In genomic region chr7:87497482-87497881, GRCh38 we compare ENCODE assay signal across 36 cellular contexts. TPM values are rescaled to one million over a fixed set of nuclear protein-coding genes. Genes with fewer than 3 reads are reported as not detected.
"Had no signal": no experiment of that assay in that cellular context is flagged by ENCODE, and none has a peak within 500 bp of the region (broad histone marks: within the 10 kb centered on the region; RNA-seq: fewer than 3 reads in every experiment).

No MANE protein-coding gene starts in this region.

- ATAC-seq: activated CD4-positive, alpha-beta T cell treated with anti-CD3 and anti-CD28 coated beads for 36 hours; activated CD4-positive, CD25-positive, alpha-beta regulatory T cell treated with anti-CD3 and anti-CD28 coated beads, Interleukin-2, amount 50 U/mL, for 24 hours; activated CD8-positive, alpha-beta memory T cell treated with anti-CD3 and anti-CD28 coated beads, Interleukin-2, amount 10 ng/mL, durations not matched to agents 7 days and 5 days; activated CD8-positive, alpha-beta T cell treated with anti-CD3 and anti-CD28 coated beads, Interleukin-2, amount 10 ng/mL, durations not matched to agents 7 days and 5 days; activated naive CD8-positive, alpha-beta T cell treated with anti-CD3 and anti-CD28 coated beads, Interleukin-2, amount 50 U/mL, for 24 hours had no signal

- H3K36me3 Mint-ChIP-seq: activated naive CD4-positive, alpha-beta T cell treated with anti-CD3 and anti-CD28 coated beads, Interleukin-2, amount 10 ng/mL, durations not matched to agents 7 days and 5 days; activated naive CD4-positive, alpha-beta T cell treated with anti-CD3 and anti-CD28 coated beads, Interleukin-2, amount 50 U/mL, for 24 hours; activated naive CD8-positive, alpha-beta T cell treated with anti-CD3 and anti-CD28 coated beads, Interleukin-2, amount 10 ng/mL, durations not matched to agents 7 days and 5 days had no signal

- DNase-seq: activated CD4-positive, alpha-beta memory T cell treated with anti-CD3 and anti-CD28 coated beads, Interleukin-2, amount 10 ng/mL, durations not matched to agents 7 days and 5 days; activated CD4-positive, alpha-beta T cell treated with anti-CD3 and anti-CD28 coated beads for 1 hour; activated CD4-positive, alpha-beta T cell treated with anti-CD3 and anti-CD28 coated beads for 36 hours; activated CD4-positive, alpha-beta T cell treated with anti-CD3 and anti-CD28 coated beads, Interleukin-2, amount 10 ng/mL, durations not matched to agents 7 days and 5 days; activated CD4-positive, alpha-beta T cell treated with anti-CD3 and anti-CD28 coated beads, Interleukin-2, amount 50 U/mL, for 48 hours; activated CD4-positive, CD25-positive, alpha-beta regulatory T cell; activated CD8-positive, alpha-beta memory T cell treated with anti-CD3 and anti-CD28 coated beads for 24 hours; activated CD8-positive, alpha-beta memory T cell treated with anti-CD3 and anti-CD28 coated beads, Interleukin-2, amount 10 ng/mL, durations not matched to agents 7 days and 5 days; activated CD8-positive, alpha-beta memory T cell treated with anti-CD3 and anti-CD28 coated beads, Interleukin-2, amount 50 U/mL, for 48 hours; activated CD8-positive, alpha-beta T cell treated with anti-CD3 and anti-CD28 coated beads, Interleukin-2, amount 10 ng/mL, durations not matched to agents 7 days and 5 days; activated effector memory CD4-positive, alpha-beta T cell treated with Interleukin-2 at 50 U/mL for 16 hours; activated gamma-delta T cell; activated naive CD4-positive, alpha-beta T cell treated with anti-CD3 and anti-CD28 coated beads, Interleukin-2, amount 10 ng/mL, durations not matched to agents 7 days and 5 days; activated naive CD4-positive, alpha-beta T cell treated with Interleukin-2 at 50 U/mL for 16 hours; activated naive CD8-positive, alpha-beta T cell treated with anti-CD3 and anti-CD28 coated beads, Interleukin-2, amount 10 ng/mL, durations not matched to agents 7 days and 5 days; activated naive CD8-positive, alpha-beta T cell treated with anti-CD3 and anti-CD28 coated beads, Interleukin-2, amount 50 U/mL, for 24 hours; activated T-cell treated with anti-CD3 and anti-CD28 coated beads, Interleukin-2, amount 50 U/mL, for 24 hours; activated T-cell treated with anti-CD3 and anti-CD28 coated beads, Interleukin-2, amount 50 U/mL, for 48 hours; amygdala; anterior cingulate cortex; brain microvascular endothelial cell; central memory CD4-positive, alpha-beta T cell; SW 1271; T-helper 1 cell; T-helper 2 cell; T-helper 9 cell had no signal

- H3K4me1 ChIP-seq: ascending aorta, breast epithelium had no signal

- H3K36me3 ChIP-seq: ascending aorta, brain microvascular endothelial cell, breast epithelium had no signal

- H3K4me1 Mint-ChIP-seq: activated CD4-positive, alpha-beta memory T cell treated with anti-CD3 and anti-CD28 coated beads, Interleukin-2, amount 10 ng/mL, durations not matched to agents 7 days and 5 days; activated CD4-positive, alpha-beta T cell treated with anti-CD3 and anti-CD28 coated beads for 36 hours; activated CD4-positive, alpha-beta T cell treated with anti-CD3 and anti-CD28 coated beads, Interleukin-2, amount 10 ng/mL, durations not matched to agents 7 days and 5 days; activated CD8-positive, alpha-beta memory T cell treated with anti-CD3 and anti-CD28 coated beads, Interleukin-2, amount 10 ng/mL, durations not matched to agents 7 days and 5 days; activated naive CD4-positive, alpha-beta T cell treated with anti-CD3 and anti-CD28 coated beads, Interleukin-2, amount 10 ng/mL, durations not matched to agents 7 days and 5 days; activated naive CD4-positive, alpha-beta T cell treated with anti-CD3 and anti-CD28 coated beads, Interleukin-2, amount 50 U/mL, for 24 hours; activated naive CD8-positive, alpha-beta T cell treated with anti-CD3 and anti-CD28 coated beads, Interleukin-2, amount 10 ng/mL, durations not matched to agents 7 days and 5 days; activated naive CD8-positive, alpha-beta T cell treated with anti-CD3 and anti-CD28 coated beads, Interleukin-2, amount 50 U/mL, for 24 hours had no signal

- H3K4me3 ChIP-seq: ascending aorta, breast epithelium had no signal

- H3K9me3 ChIP-seq: ascending aorta, breast epithelium had no signal

- H3K4me3 Mint-ChIP-seq: activated CD4-positive, alpha-beta memory T cell treated with anti-CD3 and anti-CD28 coated beads, Interleukin-2, amount 10 ng/mL, durations not matched to agents 7 days and 5 days; activated CD4-positive, alpha-beta T cell treated with anti-CD3 and anti-CD28 coated beads for 36 hours; activated CD4-positive, alpha-beta T cell treated with anti-CD3 and anti-CD28 coated beads, Interleukin-2, amount 10 ng/mL, durations not matched to agents 7 days and 5 days; activated CD8-positive, alpha-beta memory T cell treated with anti-CD3 and anti-CD28 coated beads, Interleukin-2, amount 10 ng/mL, durations not matched to agents 7 days and 5 days; activated CD8-positive, alpha-beta T cell treated with anti-CD3 and anti-CD28 coated beads, Interleukin-2, amount 10 ng/mL, durations not matched to agents 7 days and 5 days; activated naive CD4-positive, alpha-beta T cell treated with anti-CD3 and anti-CD28 coated beads, Interleukin-2, amount 10 ng/mL, durations not matched to agents 7 days and 5 days; activated naive CD4-positive, alpha-beta T cell treated with anti-CD3 and anti-CD28 coated beads, Interleukin-2, amount 50 U/mL, for 24 hours; activated naive CD8-positive, alpha-beta T cell; activated naive CD8-positive, alpha-beta T cell treated with anti-CD3 and anti-CD28 coated beads, Interleukin-2, amount 10 ng/mL, durations not matched to agents 7 days and 5 days; activated naive CD8-positive, alpha-beta T cell treated with anti-CD3 and anti-CD28 coated beads, Interleukin-2, amount 50 U/mL, for 24 hours; activated T-cell treated with anti-CD3 and anti-CD28 coated beads, Interleukin-2, amount 50 U/mL, for 24 hours; T-helper 1 cell treated with Interleukin-12 subunit alpha and Interleukin-12 subunit beta and Interleukin-4 antibody, amounts not matched to agents 30 μg/mL and 1 μg/mL, for 36 hours; T-helper 2 cell treated with Interferon-gamma antibody and Interleukin-4, amounts not matched to agents 5 μg/mL and 100 μg/mL, for 36 hours had no signal

- H3K27ac ChIP-seq: ascending aorta, brain microvascular endothelial cell, breast epithelium, VCaP had no signal

- H3K9me3 Mint-ChIP-seq: activated CD4-positive, alpha-beta T cell treated with anti-CD3 and anti-CD28 coated beads, Interleukin-2, amount 10 ng/mL, durations not matched to agents 7 days and 5 days; activated naive CD4-positive, alpha-beta T cell treated with anti-CD3 and anti-CD28 coated beads, Interleukin-2, amount 10 ng/mL, durations not matched to agents 7 days and 5 days; activated naive CD4-positive, alpha-beta T cell treated with anti-CD3 and anti-CD28 coated beads, Interleukin-2, amount 50 U/mL, for 24 hours; activated naive CD8-positive, alpha-beta T cell treated with anti-CD3 and anti-CD28 coated beads, Interleukin-2, amount 10 ng/mL, durations not matched to agents 7 days and 5 days; activated naive CD8-positive, alpha-beta T cell treated with anti-CD3 and anti-CD28 coated beads, Interleukin-2, amount 50 U/mL, for 24 hours; activated T-cell treated with anti-CD3 and anti-CD28 coated beads, Interleukin-2, amount 50 U/mL, for 24 hours; activated T-helper 2 cell treated with anti-CD3 and anti-CD28 coated beads, Interferon-gamma antibody, Interleukin-2, Interleukin-4, amounts not matched to agents 10 μg/mL and 5 μg/mL and 100 μg/mL, durations not matched to agents 14 hours and 24 hours and 36 hours; T-helper 1 cell treated with Interleukin-12 subunit alpha and Interleukin-12 subunit beta and Interleukin-4 antibody, amounts not matched to agents 30 μg/mL and 1 μg/mL, for 36 hours; T-helper 2 cell treated with Interferon-gamma antibody and Interleukin-4, amounts not matched to agents 5 μg/mL and 100 μg/mL, for 36 hours had no signal

- FAIRE-seq: TTC549 had no signal

- H3K27me3 Mint-ChIP-seq: activated naive CD4-positive, alpha-beta T cell treated with anti-CD3 and anti-CD28 coated beads, Interleukin-2, amount 10 ng/mL, durations not matched to agents 7 days and 5 days; activated naive CD8-positive, alpha-beta T cell treated with anti-CD3 and anti-CD28 coated beads, Interleukin-2, amount 50 U/mL, for 24 hours; activated T-cell treated with anti-CD3 and anti-CD28 coated beads, Interleukin-2, amount 50 U/mL, for 24 hours had no signal

- H3K27me3 ChIP-seq: ascending aorta, brain microvascular endothelial cell, breast epithelium had no signal

- H3K27ac Mint-ChIP-seq: activated CD4-positive, alpha-beta memory T cell treated with anti-CD3 and anti-CD28 coated beads, Interleukin-2, amount 10 ng/mL, durations not matched to agents 7 days and 5 days; activated CD4-positive, alpha-beta T cell treated with anti-CD3 and anti-CD28 coated beads for 36 hours; activated CD4-positive, alpha-beta T cell treated with anti-CD3 and anti-CD28 coated beads, Interleukin-2, amount 10 ng/mL, durations not matched to agents 7 days and 5 days; activated CD8-positive, alpha-beta memory T cell treated with anti-CD3 and anti-CD28 coated beads, Interleukin-2, amount 10 ng/mL, durations not matched to agents 7 days and 5 days; activated CD8-positive, alpha-beta T cell treated with anti-CD3 and anti-CD28 coated beads, Interleukin-2, amount 10 ng/mL, durations not matched to agents 7 days and 5 days; activated naive CD4-positive, alpha-beta T cell treated with anti-CD3 and anti-CD28 coated beads, Interleukin-2, amount 10 ng/mL, durations not matched to agents 7 days and 5 days; activated naive CD4-positive, alpha-beta T cell treated with anti-CD3 and anti-CD28 coated beads, Interleukin-2, amount 50 U/mL, for 24 hours; activated naive CD8-positive, alpha-beta T cell; activated naive CD8-positive, alpha-beta T cell treated with anti-CD3 and anti-CD28 coated beads, Interleukin-2, amount 10 ng/mL, durations not matched to agents 7 days and 5 days; activated naive CD8-positive, alpha-beta T cell treated with anti-CD3 and anti-CD28 coated beads, Interleukin-2, amount 50 U/mL, for 24 hours; activated T-cell treated with anti-CD3 and anti-CD28 coated beads, Interleukin-2, amount 50 U/mL, for 24 hours; activated T-helper 2 cell treated with anti-CD3 and anti-CD28 coated beads, Interferon-gamma antibody, Interleukin-2, Interleukin-4, amounts not matched to agents 10 μg/mL and 5 μg/mL and 100 μg/mL, durations not matched to agents 14 hours and 24 hours and 36 hours; T-helper 1 cell treated with Interleukin-12 subunit alpha and Interleukin-12 subunit beta and Interleukin-4 antibody, amounts not matched to agents 30 μg/mL and 1 μg/mL, for 36 hours; T-helper 2 cell treated with Interferon-gamma antibody and Interleukin-4, amounts not matched to agents 5 μg/mL and 100 μg/mL, for 36 hours had no signal

RNA-seq across cellular contexts. Expression of gene ABCB4, which starts 22.0 kb away (rescaled TPM):
- total RNA-seq: activated CD4-positive, alpha-beta memory T cell treated with anti-CD3 and anti-CD28 coated beads, Interleukin-2, amount 10 ng/mL, durations not matched to agents 7 days and 5 days; activated CD4-positive, alpha-beta T cell treated with anti-CD3 and anti-CD28 coated beads, Interleukin-2, amount 10 ng/mL, durations not matched to agents 7 days and 5 days; activated CD8-positive, alpha-beta T cell treated with anti-CD3 and anti-CD28 coated beads, Interleukin-2, amount 10 ng/mL, durations not matched to agents 7 days and 5 days; activated T-helper 2 cell treated with anti-CD3 and anti-CD28 coated beads, Interferon-gamma antibody, Interleukin-2, Interleukin-4, amounts not matched to agents 10 μg/mL and 5 μg/mL and 100 μg/mL, durations not matched to agents 14 hours and 24 hours and 36 hours; ascending aorta had no signal
